7 cellular contexts compared by ENCODE assay signal in genomic region chr7:46912692-46913091, GRCh38.
"Had no signal": no experiment of that assay in that cellular context is flagged by ENCODE, and none has a peak within 500 bp of the region (broad histone marks: within the 10 kb centered on the region; RNA-seq: fewer than 3 reads in every experiment).

No MANE protein-coding gene starts in this region.

- FAIRE-seq: GM12878, GM12891, GM12892, GM18507, GM19239 had no signal

- ATAC-seq: GM12878 had no signal

- DNase-seq: GDM1, GF-D8 had no signal

- H3K4me3 ChIP-seq: GM12878 had no signal
